9 cellular contexts compared by ENCODE assay signal in genomic region chr10:61835069-61835908, GRCh38.
DNase-seq lines count a peak whose midpoint lies in the region; ATAC-seq and TF ChIP-seq lines count a peak whose summit lies in the region.
"Had no signal": no experiment of that assay in that cellular context is flagged by ENCODE, and none has a peak within 500 bp of the region (broad histone marks: within the 10 kb centered on the region; RNA-seq: fewer than 3 reads in every experiment).

No MANE protein-coding gene starts in this region.

- TF ChIP-seq CTCF in GM12872 (IDR thresholded peaks at IDR 0.05; ENCODE audit: insufficient read depth, low read depth, low read length) (peak; percentile 64), body of pancreas (IDR thresholded peaks at IDR 0.05) (peak in 6 of 7 experiments; percentile 29 to 68 (median 64)), right lobe of liver (IDR thresholded peaks at IDR 0.05) (peak; percentile 27 to 46 (median 32))

- H3K27me3 ChIP-seq in body of pancreas (no peaks in the 10 kb centered on the region), right lobe of liver (no peaks in the 10 kb centered on the region)

- H3K9me3 ChIP-seq in body of pancreas, result no peaks in the 10 kb centered on the region
- H3K9me3 ChIP-seq in right lobe of liver, result no peaks in the 10 kb centered on the region

- DNase-seq in AG08395 (ENCODE audit: low spot score) (peak; percentile 34), LHCN-M2 (ENCODE audit: low read depth) (peak; percentile 84), body of pancreas (peak; percentile 32 to 57 (median 39)), right lobe of liver (no peak), SHP77 treated with DMSO at 0.1 percent for 48 hours (lab: John Stamatoyannopoulos, UW) (no peak)
- no peak for DNase-seq in activated CD8-positive, alpha-beta memory T cell treated with anti-CD3 and anti-CD28 coated beads, Interleukin-2, amount 50 U/mL, for 48 hours
- DNase-seq: natural killer cell had no signal

- peak overlapping the region; percentile 37 to 93 (median 82) for H3K27ac ChIP-seq in body of pancreas
- peak overlapping the region in 1 of 3 donors; percentile 14 for H3K27ac ChIP-seq in right lobe of liver

- peaks cover 53% of the 10 kb centered on the region for H3K4me1 ChIP-seq in body of pancreas
- H3K4me1 ChIP-seq in right lobe of liver, result no peaks in the 10 kb centered on the region

- TF ChIP-seq POLR2A in body of pancreas (IDR thresholded peaks at IDR 0.05), result no peak
- TF ChIP-seq POLR2A in right lobe of liver (IDR thresholded peaks at IDR 0.05), result no peak

- 25 to 26% methylated on average over 8 of the region's 8 CpGs for WGBS in body of pancreas, 2 donors
- 60% methylated on average over 8 of the region's 8 CpGs for WGBS in right lobe of liver (ENCODE audit: insufficient coverage, low coverage, low lambda C conversion rate, missing lambda C conversion rate)

- ATAC-seq in body of pancreas (peak; percentile 51), right lobe of liver (peak in 3 of 4 donors; percentile 57 to 66 (median 58)), GM21723 (IDR thresholded peaks at IDR 0.05; ENCODE audit: unreplicated experiment) (no peak)

- intact Hi-C loops in body of pancreas (cut with DNase I) (no loop called here), right lobe of liver (cut with DNase I) (no loop called here)

- H3K36me3 ChIP-seq in body of pancreas (replicated peaks in 1 of 2; ENCODE audit: insufficient read depth in 1 of 2, low read depth in 2 of 2) (no peaks in the 10 kb centered on the region), right lobe of liver (no peaks in the 10 kb centered on the region)

- H3K4me3 ChIP-seq in body of pancreas (no peak overlapping the region), right lobe of liver (no peak overlapping the region)

Comparison
In these comparisons a context has a peak if more than half of its experiments do, and no peak if none do; other contexts are left out.
1. DNase-seq: peak in AG08395 (single experiment), LHCN-M2 (single experiment) and body of pancreas (4 of 4); none in right lobe of liver (0 of 3), activated CD8-positive, alpha-beta memory T cell treated with anti-CD3 and anti-CD28 coated beads, Interleukin-2, amount 50 U/mL, for 48 hours (single experiment) and SHP77 treated with DMSO at 0.1 percent for 48 hours (single experiment).
2. Peak in every context shown above with its lines, with median percentiles within 50 percentile points of each other: CTCF ChIP-seq.